In the genomic region with DNA sequence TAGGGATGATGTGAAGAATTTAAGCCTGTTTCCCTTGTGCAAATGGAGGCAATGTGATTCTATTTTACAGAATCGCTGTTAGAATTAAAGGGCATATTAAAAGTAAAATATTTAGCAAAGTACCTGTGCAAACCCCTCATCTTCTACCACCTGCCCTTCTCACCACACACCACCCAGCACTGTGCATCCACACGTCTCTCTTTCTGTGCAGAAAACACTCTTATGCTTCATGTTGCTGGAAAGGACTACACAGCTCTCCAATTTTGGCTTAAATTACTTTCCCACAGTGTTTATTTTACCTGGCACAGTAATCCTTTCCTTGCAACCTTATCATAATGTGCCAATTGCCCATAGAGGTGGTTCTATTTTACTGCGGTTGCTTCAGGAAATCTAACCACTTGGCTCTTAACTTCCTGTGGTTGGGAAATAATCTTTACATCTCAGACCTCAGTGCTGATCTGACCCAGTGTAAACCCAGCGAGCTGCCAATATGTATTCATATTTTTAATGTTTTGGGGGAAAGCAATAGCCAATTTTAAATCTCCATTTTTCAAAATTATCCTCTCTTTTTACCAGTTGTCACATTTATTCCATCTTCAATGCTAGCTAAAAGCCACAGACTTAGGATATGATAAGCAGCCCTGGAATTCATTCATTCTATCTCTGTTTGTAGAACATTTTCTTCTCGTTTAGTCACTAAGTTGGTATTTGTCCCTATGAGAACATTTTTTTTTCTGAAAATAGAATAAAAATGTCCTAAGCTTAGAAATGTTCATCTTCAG, we compare ENCODE assay signal across 2 cellular contexts.
TF ChIP-seq lines count a peak whose summit lies in the region.

No MANE protein-coding gene starts in this region.

TF ChIP-seq in A549, 52 proteins besides CTCF, POLR2A, EP300 and RAD21 (continued from another document):
- TF ChIP-seq CHD2 (IDR thresholded peaks at IDR 0.05; ENCODE audit: low read length, partially characterized antibody) (no peak), ZC3H11A (IDR thresholded peaks at IDR 0.05) (no peak)
TF ChIP-seq in A549: peak in this region for 0.

TF ChIP-seq in WTC11, 78 proteins besides CTCF, POLR2A, EP300 and RAD21 (continued from another document):
- TF ChIP-seq MYBL2 (CRISPR knock-in tag; IDR thresholded peaks at IDR 0.05) = no peak
- no peak for TF ChIP-seq PRRX2 (CRISPR knock-in tag; IDR thresholded peaks at IDR 0.05)
- TF ChIP-seq GRHL2 (CRISPR knock-in tag; IDR thresholded peaks at IDR 0.05; ENCODE audit: insufficient replicate concordance, severe bottlenecking) = no peak
- TF ChIP-seq IRF2 (CRISPR knock-in tag; IDR thresholded peaks at IDR 0.05; ENCODE audit: borderline replicate concordance, low read depth) = no peak
- TF ChIP-seq HMGA2 (CRISPR knock-in tag; IDR thresholded peaks at IDR 0.05) = no peak
- no peak for TF ChIP-seq GABPB1 (CRISPR knock-in tag; IDR thresholded peaks at IDR 0.05)
- TF ChIP-seq SMAD4 (CRISPR knock-in tag; IDR thresholded peaks at IDR 0.05) = no peak
- no peak for TF ChIP-seq NFATC4 (CRISPR knock-in tag; IDR thresholded peaks at IDR 0.05)
- no peak for TF ChIP-seq ZNF671 (CRISPR knock-in tag; IDR thresholded peaks at IDR 0.05)
- no peak for TF ChIP-seq JUN (CRISPR knock-in tag; IDR thresholded peaks at IDR 0.05)
- TF ChIP-seq, protein P1, sequence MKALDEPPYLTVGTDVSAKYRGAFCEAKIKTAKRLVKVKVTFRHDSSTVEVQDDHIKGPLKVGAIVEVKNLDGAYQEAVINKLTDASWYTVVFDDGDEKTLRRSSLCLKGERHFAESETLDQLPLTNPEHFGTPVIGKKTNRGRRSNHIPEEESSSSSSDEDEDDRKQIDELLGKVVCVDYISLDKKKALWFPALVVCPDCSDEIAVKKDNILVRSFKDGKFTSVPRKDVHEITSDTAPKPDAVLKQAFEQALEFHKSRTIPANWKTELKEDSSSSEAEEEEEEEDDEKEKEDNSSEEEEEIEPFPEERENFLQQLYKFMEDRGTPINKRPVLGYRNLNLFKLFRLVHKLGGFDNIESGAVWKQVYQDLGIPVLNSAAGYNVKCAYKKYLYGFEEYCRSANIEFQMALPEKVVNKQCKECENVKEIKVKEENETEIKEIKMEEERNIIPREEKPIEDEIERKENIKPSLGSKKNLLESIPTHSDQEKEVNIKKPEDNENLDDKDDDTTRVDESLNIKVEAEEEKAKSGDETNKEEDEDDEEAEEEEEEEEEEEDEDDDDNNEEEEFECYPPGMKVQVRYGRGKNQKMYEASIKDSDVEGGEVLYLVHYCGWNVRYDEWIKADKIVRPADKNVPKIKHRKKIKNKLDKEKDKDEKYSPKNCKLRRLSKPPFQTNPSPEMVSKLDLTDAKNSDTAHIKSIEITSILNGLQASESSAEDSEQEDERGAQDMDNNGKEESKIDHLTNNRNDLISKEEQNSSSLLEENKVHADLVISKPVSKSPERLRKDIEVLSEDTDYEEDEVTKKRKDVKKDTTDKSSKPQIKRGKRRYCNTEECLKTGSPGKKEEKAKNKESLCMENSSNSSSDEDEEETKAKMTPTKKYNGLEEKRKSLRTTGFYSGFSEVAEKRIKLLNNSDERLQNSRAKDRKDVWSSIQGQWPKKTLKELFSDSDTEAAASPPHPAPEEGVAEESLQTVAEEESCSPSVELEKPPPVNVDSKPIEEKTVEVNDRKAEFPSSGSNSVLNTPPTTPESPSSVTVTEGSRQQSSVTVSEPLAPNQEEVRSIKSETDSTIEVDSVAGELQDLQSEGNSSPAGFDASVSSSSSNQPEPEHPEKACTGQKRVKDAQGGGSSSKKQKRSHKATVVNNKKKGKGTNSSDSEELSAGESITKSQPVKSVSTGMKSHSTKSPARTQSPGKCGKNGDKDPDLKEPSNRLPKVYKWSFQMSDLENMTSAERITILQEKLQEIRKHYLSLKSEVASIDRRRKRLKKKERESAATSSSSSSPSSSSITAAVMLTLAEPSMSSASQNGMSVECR (CRISPR knock-in tag; IDR thresholded peaks at IDR 0.05; ENCODE audit: borderline replicate concordance) = no peak
- no peak for TF ChIP-seq SP1 (CRISPR knock-in tag; conservative IDR thresholded peaks at IDR 0.05)
- no peak for TF ChIP-seq TP53 (CRISPR knock-in tag; IDR thresholded peaks at IDR 0.05)
TF ChIP-seq in WTC11: peak in this region for 0.
